ENCODE assay signal across 28 cellular contexts in the genomic region with DNA sequence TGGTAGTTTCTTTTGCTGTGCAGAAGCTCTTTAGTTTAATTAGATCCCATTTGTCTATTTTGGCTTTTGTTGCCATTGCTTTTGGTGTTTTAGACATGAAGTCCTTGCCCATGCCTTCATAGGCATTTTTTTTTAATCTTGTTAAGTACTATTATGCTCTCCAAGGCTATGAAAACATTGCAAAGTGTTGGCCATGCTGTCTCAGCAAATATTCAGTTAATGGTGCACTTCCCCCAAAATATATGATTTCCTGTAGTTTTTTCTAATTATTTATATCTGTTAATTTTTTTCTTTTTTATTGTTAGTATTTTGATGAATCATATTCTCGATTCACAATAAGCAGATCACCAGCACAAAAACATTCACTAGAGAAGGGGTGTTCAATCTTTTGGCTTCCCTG.
"Had no signal": no experiment of that assay in that cellular context is flagged by ENCODE, and none has a peak within 500 bp of the region (broad histone marks: within the 10 kb centered on the region; RNA-seq: fewer than 3 reads in every experiment).

No MANE protein-coding gene starts in this region.

- FAIRE-seq: colon, endometrium, endothelial cell of umbilical vein, frontal cortex had no signal

- H3K4me1 ChIP-seq: colonic mucosa, esophagus muscularis mucosa, esophagus squamous epithelium, foreskin keratinocyte, gastroesophageal sphincter, heart left ventricle, heart right ventricle had no signal

- H3K36me3 ChIP-seq: colonic mucosa, esophagus muscularis mucosa, esophagus squamous epithelium, gastrocnemius medialis, gastroesophageal sphincter, heart left ventricle, heart right ventricle had no signal

- H3K9me3 ChIP-seq: colonic mucosa, esophagus muscularis mucosa, esophagus squamous epithelium, gastrocnemius medialis, gastroesophageal sphincter, heart left ventricle had no signal

- ATAC-seq: effector memory CD8-positive, alpha-beta T cell; esophagus mucosa; foreskin keratinocyte; gastrocnemius medialis; gastroesophageal sphincter; heart left ventricle; heart right ventricle had no signal

- DNase-seq: colonic mucosa; cortex of kidney; dermis blood vessel endothelial cell; dorsolateral prefrontal cortex; effector CD4-positive, alpha-beta T cell; effector CD8-positive, alpha-beta T cell; effector memory CD4-positive, alpha-beta T cell; effector memory CD8-positive, alpha-beta T cell; endodermal cell; erythroblast; esophagus squamous epithelium; foreskin fibroblast; foreskin keratinocyte; foreskin melanocyte; gastrocnemius medialis; glutamatergic neuron; head of caudate nucleus; heart left ventricle; heart right ventricle had no signal

- H3K4me3 ChIP-seq: colonic mucosa, coronary artery, dorsolateral prefrontal cortex, esophagus muscularis mucosa, esophagus squamous epithelium, gastrocnemius medialis, gastroesophageal sphincter, heart left ventricle, heart right ventricle had no signal

- H3K27ac ChIP-seq: colonic mucosa, coronary artery, dorsolateral prefrontal cortex, epithelial cell of prostate, esophagus muscularis mucosa, esophagus squamous epithelium, foreskin keratinocyte, gastrocnemius medialis, gastroesophageal sphincter, heart left ventricle, heart right ventricle had no signal

- H3K27me3 ChIP-seq: colonic mucosa, dorsolateral prefrontal cortex, esophagus muscularis mucosa, esophagus squamous epithelium, foreskin keratinocyte, gastrocnemius medialis, gastroesophageal sphincter, heart left ventricle, heart right ventricle had no signal
